Comparison of ENCODE assay signal across 16 cellular contexts in genomic region chr2:235703711-235704295, GRCh38.
"Had no signal": no experiment of that assay in that cellular context is flagged by ENCODE, and none has a peak within 500 bp of the region (broad histone marks: within the 10 kb centered on the region; RNA-seq: fewer than 3 reads in every experiment).

No MANE protein-coding gene starts in this region.

- ATAC-seq: activated T-cell treated with anti-CD3 and anti-CD28 coated beads, Interleukin-2, amount 50 U/mL, for 4 hours; naive thymus-derived CD8-positive, alpha-beta T cell; stimulated activated memory B cell treated with anti-CD40 and anti-IgM and Interleukin-4, amounts not matched to agents 10 μg/mL and 1 μg/mL and 100 μg/mL, for 72 hours had no signal

- H3K36me3 Mint-ChIP-seq: activated naive CD4-positive, alpha-beta T cell treated with anti-CD3 and anti-CD28 coated beads, Interleukin-2, amount 50 U/mL, for 24 hours; naive thymus-derived CD8-positive, alpha-beta T cell; stimulated activated memory B cell treated with anti-CD40 and anti-IgM and Interleukin-4, amounts not matched to agents 10 μg/mL and 1 μg/mL and 100 μg/mL, for 72 hours had no signal

- H3K4me3 Mint-ChIP-seq: activated naive CD4-positive, alpha-beta T cell treated with anti-CD3 and anti-CD28 coated beads, Interleukin-2, amount 50 U/mL, for 24 hours; activated T-cell treated with anti-CD3 and anti-CD28 coated beads, Interleukin-2, amount 50 U/mL, for 4 hours; immature natural killer cell; naive thymus-derived CD8-positive, alpha-beta T cell; stimulated activated memory B cell treated with anti-CD40 and anti-IgM and Interleukin-4, amounts not matched to agents 10 μg/mL and 1 μg/mL and 100 μg/mL, for 72 hours had no signal

- H3K4me3 ChIP-seq: ascending aorta, spleen, thyroid gland had no signal

- H3K36me3 ChIP-seq: ascending aorta, neutrophil, spleen, thyroid gland had no signal

- H3K27ac Mint-ChIP-seq: activated naive CD4-positive, alpha-beta T cell treated with anti-CD3 and anti-CD28 coated beads, Interleukin-2, amount 50 U/mL, for 24 hours; immature natural killer cell; naive thymus-derived CD8-positive, alpha-beta T cell; stimulated activated memory B cell treated with anti-CD40 and anti-IgM and Interleukin-4, amounts not matched to agents 10 μg/mL and 1 μg/mL and 100 μg/mL, for 72 hours had no signal

- H3K4me1 Mint-ChIP-seq: activated naive CD4-positive, alpha-beta T cell treated with anti-CD3 and anti-CD28 coated beads, Interleukin-2, amount 50 U/mL, for 24 hours; naive thymus-derived CD8-positive, alpha-beta T cell; stimulated activated memory B cell treated with anti-CD40 and anti-IgM and Interleukin-4, amounts not matched to agents 10 μg/mL and 1 μg/mL and 100 μg/mL, for 72 hours had no signal

- H3K9me3 ChIP-seq: ascending aorta, neutrophil, spleen, thyroid gland had no signal

- H3K9me3 Mint-ChIP-seq: activated naive CD4-positive, alpha-beta T cell treated with anti-CD3 and anti-CD28 coated beads, Interleukin-2, amount 50 U/mL, for 24 hours; activated T-cell treated with anti-CD3 and anti-CD28 coated beads, Interleukin-2, amount 50 U/mL, for 4 hours; immature natural killer cell; naive thymus-derived CD8-positive, alpha-beta T cell; stimulated activated memory B cell treated with anti-CD40 and anti-IgM and Interleukin-4, amounts not matched to agents 10 μg/mL and 1 μg/mL and 100 μg/mL, for 72 hours had no signal

- H3K27me3 ChIP-seq: ascending aorta, thyroid gland had no signal

- H3K27ac ChIP-seq: neutrophil, spleen, thyroid gland had no signal

- H3K4me1 ChIP-seq: ascending aorta had no signal

- DNase-seq: activated CD4-positive, alpha-beta T cell treated with anti-CD3 and anti-CD28 coated beads, Interleukin-2, amount 50 U/mL, for 1 hour; activated CD4-positive, CD25-positive, alpha-beta regulatory T cell treated with anti-CD3 and anti-CD28 coated beads, Interleukin-2, amount 50 U/mL, for 72 hours; activated CD8-positive, alpha-beta memory T cell treated with anti-CD3 and anti-CD28 coated beads, Interleukin-2, amount 50 U/mL, for 4 hours; activated effector memory CD4-positive, alpha-beta T cell treated with anti-CD3 and anti-CD28 coated beads, Interleukin-2, amount 50 U/mL, for 16 hours; activated T-cell treated with anti-CD3 and anti-CD28 coated beads, Interleukin-2, amount 50 U/mL, for 4 hours; cortex of kidney; effector CD4-positive, alpha-beta T cell; immature natural killer cell; naive thymus-derived CD8-positive, alpha-beta T cell; spleen; stimulated activated CD4-positive, alpha-beta T cell treated with anti-CD3 and anti-CD28 coated beads, Interleukin-4, amount 100 ng/mL, for 4 hours had no signal
